14 cellular contexts compared by ENCODE assay signal in genomic region chr2:45759310-45759851, GRCh38.
DNase-seq lines count a peak whose midpoint lies in the region; ATAC-seq, FAIRE-seq and TF ChIP-seq lines count a peak whose summit lies in the region.
"Had no signal": no experiment of that assay in that cellular context is flagged by ENCODE, and none has a peak within 500 bp of the region (broad histone marks: within the 10 kb centered on the region; RNA-seq: fewer than 3 reads in every experiment).

No MANE protein-coding gene starts in this region.

- no peaks in the 10 kb centered on the region for H3K9me3 ChIP-seq in astrocyte (ENCODE audit: insufficient read depth, low read depth, low read length)
- no peaks in the 10 kb centered on the region for H3K9me3 ChIP-seq in right cardiac atrium (ENCODE audit: control insufficient read depth, low read length)
- H3K9me3 ChIP-seq: pancreas had no signal

- peaks cover 17% of the 10 kb centered on the region for H3K4me1 Mint-ChIP-seq in astrocyte (ENCODE audit: low read depth, unreplicated experiment)
- H3K4me1 Mint-ChIP-seq in type B pancreatic cell (ENCODE audit: unreplicated experiment): peaks cover 59% of the 10 kb centered on the region

- FAIRE-seq in astrocyte (lab: Jason Lieb, UNC): peak; percentile 92
- FAIRE-seq: pancreas had no signal

- intact Hi-C loops in right cardiac atrium (cut with DNase I): no loop called here

- peak overlapping the region; percentile 62 for H3K4me2 ChIP-seq in astrocyte (ENCODE audit: low read length)

- H3K36me3 Mint-ChIP-seq in astrocyte (ENCODE audit: low read depth, unreplicated experiment) (no peaks in the 10 kb centered on the region), type B pancreatic cell (peaks cover 4% of the 10 kb centered on the region)

- peak overlapping the region; percentile 9 for H3K27ac Mint-ChIP-seq in astrocyte (ENCODE audit: unreplicated experiment)
- no peak overlapping the region for H3K27ac Mint-ChIP-seq in type B pancreatic cell
- H3K27ac Mint-ChIP-seq: activated CD4-positive, alpha-beta memory T cell treated with anti-CD3 and anti-CD28 coated beads, Interleukin-2, amount 10 ng/mL, durations not matched to agents 7 days and 5 days had no signal

- peaks cover 6% of the 10 kb centered on the region for H3K27me3 Mint-ChIP-seq in astrocyte (ENCODE audit: low read depth, unreplicated experiment)
- H3K27me3 Mint-ChIP-seq in type B pancreatic cell: peaks cover 17% of the 10 kb centered on the region
- H3K27me3 Mint-ChIP-seq: activated CD4-positive, alpha-beta memory T cell treated with anti-CD3 and anti-CD28 coated beads, Interleukin-2, amount 10 ng/mL, durations not matched to agents 7 days and 5 days had no signal

- peak; percentile 46 to 66 for ATAC-seq in right cardiac atrium
- no peak for ATAC-seq in GM21360 (IDR thresholded peaks at IDR 0.05; ENCODE audit: unreplicated experiment)
- no peak for ATAC-seq in HG03460 (IDR thresholded peaks at IDR 0.05; ENCODE audit: unreplicated experiment)

- H3K4me1 ChIP-seq in astrocyte (ENCODE audit: insufficient read depth, low read length) (peaks cover 18% of the 10 kb centered on the region), right cardiac atrium (ENCODE audit: control insufficient read depth, insufficient read depth, low read length) (peaks cover 16% of the 10 kb centered on the region)

- peaks cover 33% of the 10 kb centered on the region for H4K20me1 ChIP-seq in astrocyte (ENCODE audit: insufficient read depth, low read length)

- no peaks in the 10 kb centered on the region for H3K27me3 ChIP-seq in astrocyte (ENCODE audit: insufficient read depth, low read length)
- no peaks in the 10 kb centered on the region for H3K27me3 ChIP-seq in right cardiac atrium (ENCODE audit: control insufficient read depth, insufficient read depth)
- H3K27me3 ChIP-seq: pancreas had no signal

- WGBS in right cardiac atrium: 48% methylated on average over 15 of the region's 15 CpGs

- TF ChIP-seq CTCF in astrocyte (IDR thresholded peaks at IDR 0.05; ENCODE audit: insufficient read depth, low read depth, low read length): no peak
- TF ChIP-seq CTCF in type B pancreatic cell (conservative IDR thresholded peaks at IDR 0.05): no peak

- H3K4me3 ChIP-seq in astrocyte (ENCODE audit: insufficient read depth, low read depth, low read length): no peak overlapping the region
- no peak overlapping the region for H3K4me3 ChIP-seq in right cardiac atrium (ENCODE audit: low read length)
- H3K4me3 ChIP-seq: pancreas had no signal

- peaks cover 4% of the 10 kb centered on the region for H3K79me2 ChIP-seq in astrocyte (ENCODE audit: insufficient read depth, low read length)

- H3K27ac ChIP-seq in astrocyte (ENCODE audit: low read depth, low read length) (no peak overlapping the region), right cardiac atrium (ENCODE audit: low read length) (peak overlapping the region; percentile 63)
- H3K27ac ChIP-seq: 22Rv1, pancreas had no signal

- no peak overlapping the region for H3K4me3 Mint-ChIP-seq in astrocyte (ENCODE audit: unreplicated experiment)
- peak overlapping the region; percentile 12 for H3K4me3 Mint-ChIP-seq in type B pancreatic cell
- H3K4me3 Mint-ChIP-seq: activated CD4-positive, alpha-beta memory T cell treated with anti-CD3 and anti-CD28 coated beads, Interleukin-2, amount 10 ng/mL, durations not matched to agents 7 days and 5 days had no signal

- DNase-seq in DMS79 treated with DMSO at 0.1 percent for 48 hours (lab: John Stamatoyannopoulos, UW) (peak; percentile 13), DMS79 (lab: John Stamatoyannopoulos, UW) (no peak), astrocyte (ENCODE audit: low read depth) (peak; percentile 71), right cardiac atrium (peak in 1 of 3 donors; percentile 62), type B pancreatic cell (ENCODE audit: extremely low spot score, unreplicated experiment) (no peak)
- DNase-seq in activated CD8-positive, alpha-beta memory T cell treated with anti-CD3 and anti-CD28 coated beads for 24 hours: no peak
- DNase-seq: activated CD4-positive, alpha-beta memory T cell treated with anti-CD3 and anti-CD28 coated beads, Interleukin-2, amount 10 ng/mL, durations not matched to agents 7 days and 5 days; aorta; NCI-H1105 treated with DMSO at 0.1 percent for 48 hours; pancreas; SHP77 treated with DMSO at 0.1 percent for 48 hours had no signal

- peak overlapping the region; percentile 34 for H3K9ac ChIP-seq in astrocyte (ENCODE audit: low read length)

- H3K9me3 Mint-ChIP-seq in astrocyte (ENCODE audit: unreplicated experiment): peaks cover 2% of the 10 kb centered on the region
- H3K9me3 Mint-ChIP-seq in type B pancreatic cell: no peaks in the 10 kb centered on the region
- H3K9me3 Mint-ChIP-seq: activated CD4-positive, alpha-beta memory T cell treated with anti-CD3 and anti-CD28 coated beads, Interleukin-2, amount 10 ng/mL, durations not matched to agents 7 days and 5 days had no signal

- no peak overlapping the region for H2AFZ ChIP-seq in astrocyte (ENCODE audit: low read depth, low read length)

- no peaks in the 10 kb centered on the region for H3K36me3 ChIP-seq in astrocyte (ENCODE audit: insufficient read depth, low read length)
- H3K36me3 ChIP-seq: pancreas had no signal

Comparison
In these comparisons a context has a peak if more than half of its experiments do, and no peak if none do; other contexts are left out.
1. DNase-seq: peak in DMS79 treated with DMSO at 0.1 percent for 48 hours (single experiment) and astrocyte (single experiment); none in DMS79 (single experiment), type B pancreatic cell (single experiment) and activated CD8-positive, alpha-beta memory T cell treated with anti-CD3 and anti-CD28 coated beads for 24 hours (single experiment).
2. ATAC-seq: peak in right cardiac atrium (2 of 2); none in GM21360 (single experiment) and HG03460 (single experiment).